ENCODE assay signal across 1 cellular context in genomic region chr15:74906193-74906449, GRCh38.
A peak's percentile ranks its signal among the peaks of the same experiment; 100 is the strongest.
TF ChIP-seq lines count a peak whose summit lies in the region.

No MANE protein-coding gene starts in this region.

TF ChIP-seq in HEK293, 187 proteins besides CTCF, POLR2A, EP300 and RAD21 (continued from another document):
- TF ChIP-seq ZSCAN4 (tag by site-specific recombination; IDR thresholded peaks at IDR 0.05) (peak; percentile 31; the same call in 1 of the 2 replicates), ZFHX2 (tag by site-specific recombination; conservative IDR thresholded peaks at IDR 0.05) (no peak), PRDM6 (tag by site-specific recombination; IDR thresholded peaks at IDR 0.05) (no peak), BCL11B (tag by site-specific recombination; IDR thresholded peaks at IDR 0.05; ENCODE audit: low read depth) (no peak), SP2 (tag by site-specific recombination; IDR thresholded peaks at IDR 0.05) (no peak), YY2 (tag by site-specific recombination; IDR thresholded peaks at IDR 0.05) (no peak), ZNF76 (tag by site-specific recombination; IDR thresholded peaks at IDR 0.05; ENCODE audit: borderline replicate concordance, low read depth) (no peak), ZIC2 (tag by site-specific recombination; IDR thresholded peaks at IDR 0.05) (no peak), ZFP3 (tag by site-specific recombination; IDR thresholded peaks at IDR 0.05; ENCODE audit: low read depth) (no peak), BCL11A (tag by site-specific recombination; IDR thresholded peaks at IDR 0.05; ENCODE audit: low read depth) (no peak), ZNF548 (tag by site-specific recombination; IDR thresholded peaks at IDR 0.05) (no peak), ZNF148 (tag by site-specific recombination; IDR thresholded peaks at IDR 0.05; ENCODE audit: borderline replicate concordance) (no peak), ZNF501 (tag by site-specific recombination; IDR thresholded peaks at IDR 0.05) (0 out of 2 replicates have a peak, but pooled peaks have one; percentile 38), ZNF626 (tag by site-specific recombination; IDR thresholded peaks at IDR 0.05) (no peak), ZNF677 (tag by site-specific recombination; IDR thresholded peaks at IDR 0.05) (no peak), ZSCAN18 (tag by site-specific recombination; IDR thresholded peaks at IDR 0.05) (no peak), ZNF335 (tag by site-specific recombination; conservative IDR thresholded peaks at IDR 0.05) (no peak), ZNF202 (tag by site-specific recombination; IDR thresholded peaks at IDR 0.05; ENCODE audit: borderline replicate concordance) (no peak), ZNF768 (tag by site-specific recombination; IDR thresholded peaks at IDR 0.05) (no peak), RBAK (tag by site-specific recombination; IDR thresholded peaks at IDR 0.05) (no peak), MZF1 (tag by site-specific recombination; IDR thresholded peaks at IDR 0.05; ENCODE audit: borderline replicate concordance) (0 out of 2 replicates have a peak, but pooled peaks have one; percentile 14), ZFP41 (tag by site-specific recombination; IDR thresholded peaks at IDR 0.05; ENCODE audit: borderline replicate concordance) (no peak), ZNF239 (tag by site-specific recombination; IDR thresholded peaks at IDR 0.05) (no peak), ZNF138 (tag by site-specific recombination; IDR thresholded peaks at IDR 0.05; ENCODE audit: borderline replicate concordance) (no peak), ZNF488 (tag by site-specific recombination; IDR thresholded peaks at IDR 0.05) (no peak), ZNF221 (tag by site-specific recombination; IDR thresholded peaks at IDR 0.05; ENCODE audit: borderline replicate concordance) (no peak), REST (tag by site-specific recombination; IDR thresholded peaks at IDR 0.05) (no peak), ZNF423 (tag by site-specific recombination; IDR thresholded peaks at IDR 0.05) (no peak), ZNF785 (tag by site-specific recombination; IDR thresholded peaks at IDR 0.05) (no peak), ZNF777 (tag by site-specific recombination; IDR thresholded peaks at IDR 0.05; ENCODE audit: borderline replicate concordance) (no peak), ZSCAN23 (tag by site-specific recombination; IDR thresholded peaks at IDR 0.05) (no peak), ZNF175 (tag by site-specific recombination; IDR thresholded peaks at IDR 0.05) (no peak), SP3 (tag by site-specific recombination; IDR thresholded peaks at IDR 0.05) (no peak), ZNF169 (tag by site-specific recombination; IDR thresholded peaks at IDR 0.05) (no peak), ZNF37A (tag by site-specific recombination; IDR thresholded peaks at IDR 0.05) (no peak)
